ENCODE assay signal across 25 cellular contexts in the genomic region with DNA sequence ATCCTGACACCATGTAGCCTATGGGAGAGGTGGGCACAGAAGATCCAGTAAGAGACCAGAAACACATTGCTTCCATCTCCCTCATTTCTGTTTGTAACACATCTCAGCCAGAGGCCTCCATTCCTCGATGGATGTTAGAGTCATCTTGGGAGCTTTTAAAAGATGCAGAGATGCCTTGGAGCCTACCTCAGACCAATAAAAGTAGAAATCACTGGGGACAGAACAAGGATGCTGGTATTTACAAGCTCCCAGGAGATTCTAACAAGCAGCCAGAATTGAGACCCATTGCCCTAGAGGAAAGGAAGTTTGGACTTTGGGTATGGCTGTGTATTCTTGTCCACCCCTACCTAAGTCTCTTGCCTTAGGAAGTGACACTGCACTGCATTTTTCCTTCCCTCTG. TPM values are rescaled to one million over a fixed set of nuclear protein-coding genes. Genes with fewer than 3 reads are reported as not detected.
"Had no signal": no experiment of that assay in that cellular context is flagged by ENCODE, and none has a peak within 500 bp of the region (broad histone marks: within the 10 kb centered on the region; RNA-seq: fewer than 3 reads in every experiment).

No MANE protein-coding gene starts in this region.

- DNase-seq: activated B cell treated with CpG ODN at 0.5 μM for 24 hours; activated CD4-positive, alpha-beta T cell treated with anti-CD3 and anti-CD28 coated beads for 36 hours; activated CD4-positive, alpha-beta T cell treated with anti-CD3 and anti-CD28 coated beads, Interleukin-2, amount 50 U/mL, for 4 hours; activated CD8-positive, alpha-beta memory T cell treated with anti-CD3 and anti-CD28 coated beads for 24 hours; activated CD8-positive, alpha-beta memory T cell treated with anti-CD3 and anti-CD28 coated beads, Interleukin-2, amount 50 U/mL, for 4 hours; activated naive CD8-positive, alpha-beta T cell treated with anti-CD3 and anti-CD28 coated beads for 36 hours; activated T-cell treated with anti-CD3 and anti-CD28 coated beads, Interleukin-2, amount 50 U/mL, for 24 hours; colonic mucosa; dorsolateral prefrontal cortex; effector memory CD8-positive, alpha-beta T cell; gastrocnemius medialis; head of caudate nucleus; hypothalamus; left ventricle myocardium superior; naive thymus-derived CD4-positive, alpha-beta T cell; ovary; stimulated activated CD4-positive, alpha-beta T cell treated with anti-CD3 and anti-CD28 coated beads, Interleukin-4, amount 100 ng/mL, for 4 hours; stimulated activated naive CD8-positive, alpha-beta T cell treated with anti-CD3 and anti-CD28 coated beads, Interleukin-15, Interleukin-2, amounts not matched to agents 100 U/mL and 50 U/mL, for 24 hours; T-helper 1 cell; upper lobe of right lung had no signal

- H3K4me3 ChIP-seq: breast epithelium, colonic mucosa, dorsolateral prefrontal cortex, gastrocnemius medialis, ovary, prostate gland, upper lobe of right lung had no signal

- H3K4me1 ChIP-seq: breast epithelium, colonic mucosa, gastrocnemius medialis, prostate gland, upper lobe of right lung had no signal

- ATAC-seq: activated CD4-positive, alpha-beta T cell treated with anti-CD3 and anti-CD28 coated beads for 36 hours; activated T-helper 17 cell treated with anti-CD3 and anti-CD28 coated beads, Interleukin-2, amount 50 U/mL, for 72 hours; effector memory CD8-positive, alpha-beta T cell; esophagus mucosa; gastrocnemius medialis; left ventricle myocardium superior; naive thymus-derived CD4-positive, alpha-beta T cell; stimulated activated naive CD8-positive, alpha-beta T cell treated with anti-CD3 and anti-CD28 coated beads, Interleukin-15, Interleukin-2, amounts not matched to agents 100 U/mL and 50 U/mL, for 24 hours had no signal

- H3K9me3 ChIP-seq: breast epithelium, colonic mucosa, gastrocnemius medialis, ovary, prostate gland, upper lobe of right lung had no signal

- H3K27me3 ChIP-seq: breast epithelium, colonic mucosa, gastrocnemius medialis, ovary, upper lobe of right lung had no signal

- H3K36me3 ChIP-seq: breast epithelium, colonic mucosa, gastrocnemius medialis, ovary, prostate gland, upper lobe of right lung had no signal

- H3K27ac ChIP-seq: breast epithelium, colonic mucosa, dorsolateral prefrontal cortex, gastrocnemius medialis, ovary, upper lobe of right lung had no signal

RNA-seq across cellular contexts. Expression of gene HS3ST3A1, which starts 40.8 kb away (rescaled TPM):
- total RNA-seq: activated B cell treated with CpG ODN at 0.5 μM for 24 hours, endothelial cell of umbilical vein had no signal
- polyA plus RNA-seq: endothelial cell of umbilical vein had no signal
